ENCODE assay signal across 23 cellular contexts in the genomic region with DNA sequence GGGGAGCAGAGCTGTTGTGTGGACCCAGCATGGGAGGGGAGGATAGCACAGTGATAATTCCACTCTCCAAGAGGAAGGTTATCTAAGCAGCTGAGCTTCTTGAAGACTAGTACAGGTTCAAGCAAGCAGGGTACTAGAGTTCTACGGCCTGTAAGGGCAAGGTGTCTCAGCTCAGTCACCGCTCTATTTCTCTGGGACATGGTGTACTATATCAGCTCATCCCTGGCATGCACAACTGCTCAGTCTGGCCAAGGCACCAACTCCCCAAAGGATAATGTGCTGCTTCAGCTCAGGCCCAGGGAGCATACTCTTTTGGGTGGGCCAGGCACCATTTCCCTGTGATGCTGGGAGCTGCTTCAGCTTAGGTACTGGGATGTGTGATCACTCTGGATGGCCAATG.
DNase-seq lines count a peak whose midpoint lies in the region; ATAC-seq and TF ChIP-seq lines count a peak whose summit lies in the region.
"Had no signal": no experiment of that assay in that cellular context is flagged by ENCODE, and none has a peak within 500 bp of the region (broad histone marks: within the 10 kb centered on the region; RNA-seq: fewer than 3 reads in every experiment).

No MANE protein-coding gene starts in this region.

- no peaks in the 10 kb centered on the region for H3K36me3 Mint-ChIP-seq in stimulated activated effector memory CD8-positive, alpha-beta T cell treated with anti-CD3 and anti-CD28 coated beads, Interleukin-12 subunit alpha, Interleukin-12 subunit beta, amount 100 ng/mL, for 72 hours

- intact Hi-C loops in body of pancreas (cut with DNase I) = no loop called here

- DNase-seq in Karpas-422 (peak; percentile 15), left lobe of liver (ENCODE audit: low spot score) (no peak), NCI-H2171 treated with DMSO at 0.1 percent for 48 hours (lab: John Stamatoyannopoulos, UW) (no peak), body of pancreas (no peak)
- DNase-seq in stimulated activated effector memory CD8-positive, alpha-beta T cell treated with anti-CD3 and anti-CD28 coated beads, Interleukin-12 subunit alpha, Interleukin-12 subunit beta, amount 100 ng/mL, for 72 hours (ENCODE audit: low spot score in 2 of 2) = no peak
- DNase-seq: AML-193; Caco-2; Calu3; CD4-positive, alpha-beta T cell; CD8-positive, alpha-beta T cell; DMS 273 treated with DMSO at 0.1 percent for 48 hours; DMS153; DMS53; DMS79; DND-41; GDM1 had no signal

- H4K20me1 ChIP-seq in Karpas-422 (ENCODE audit: insufficient read depth, low read depth, low read length) = no peaks in the 10 kb centered on the region

- no peak overlapping the region for H2AFZ ChIP-seq in Karpas-422 (ENCODE audit: low read length)

- 92 to 100% methylated on average over 1 to 2 of the region's 2 CpGs for WGBS in body of pancreas, 2 donors

- no peaks in the 10 kb centered on the region for H3K9me3 Mint-ChIP-seq in stimulated activated effector memory CD8-positive, alpha-beta T cell treated with anti-CD3 and anti-CD28 coated beads, Interleukin-12 subunit alpha, Interleukin-12 subunit beta, amount 100 ng/mL, for 72 hours
- H3K9me3 Mint-ChIP-seq: CD8-positive, alpha-beta T cell had no signal

- H3K27me3 ChIP-seq in Karpas-422 (ENCODE audit: low read length) (no peaks in the 10 kb centered on the region), body of pancreas (no peaks in the 10 kb centered on the region)
- H3K27me3 ChIP-seq: BLaER1 treated with 17β-estradiol and CSF1 and Interleukin-3, amounts not matched to agents 10 nM and 100 nM had no signal

- no peak for TF ChIP-seq CTCF in body of pancreas (IDR thresholded peaks at IDR 0.05)

- ATAC-seq in left lobe of liver (peak; percentile 30), GM21619 (IDR thresholded peaks at IDR 0.05; ENCODE audit: unreplicated experiment) (no peak), body of pancreas (no peak)
- no peak for ATAC-seq in stimulated activated effector memory CD8-positive, alpha-beta T cell treated with anti-CD3 and anti-CD28 coated beads, Interleukin-12 subunit alpha, Interleukin-12 subunit beta, amount 100 ng/mL, for 72 hours
- ATAC-seq: A549; CD8-positive, alpha-beta T cell; GM12878 had no signal

- peak overlapping the region; percentile 6 for H3K27ac Mint-ChIP-seq in stimulated activated effector memory CD8-positive, alpha-beta T cell treated with anti-CD3 and anti-CD28 coated beads, Interleukin-12 subunit alpha, Interleukin-12 subunit beta, amount 100 ng/mL, for 72 hours
- H3K27ac Mint-ChIP-seq: B cell; CD4-positive, alpha-beta T cell; CD8-positive, alpha-beta T cell had no signal

- H3K4me3 Mint-ChIP-seq in stimulated activated effector memory CD8-positive, alpha-beta T cell treated with anti-CD3 and anti-CD28 coated beads, Interleukin-12 subunit alpha, Interleukin-12 subunit beta, amount 100 ng/mL, for 72 hours = no peak overlapping the region
- H3K4me3 Mint-ChIP-seq: B cell; CD4-positive, alpha-beta T cell; CD8-positive, alpha-beta T cell had no signal

- H3K4me1 Mint-ChIP-seq in stimulated activated effector memory CD8-positive, alpha-beta T cell treated with anti-CD3 and anti-CD28 coated beads, Interleukin-12 subunit alpha, Interleukin-12 subunit beta, amount 100 ng/mL, for 72 hours = peaks cover 1% of the 10 kb centered on the region
- H3K4me1 Mint-ChIP-seq: B cell had no signal

- H3K27ac ChIP-seq in Karpas-422 (ENCODE audit: low read length) = no peak overlapping the region
- H3K27ac ChIP-seq in body of pancreas = no peak overlapping the region
- H3K27ac ChIP-seq: 22Rv1; A549; BLaER1 treated with 17β-estradiol and CSF1 and Interleukin-3, amounts not matched to agents 10 nM and 100 nM; C4-2B had no signal

- no peak overlapping the region for H3K9ac ChIP-seq in Karpas-422 (ENCODE audit: low read length)
- H3K9ac ChIP-seq: BLaER1 treated with 17β-estradiol and CSF1 and Interleukin-3, amounts not matched to agents 10 nM and 100 nM had no signal

- H3K4me2 ChIP-seq in Karpas-422 (ENCODE audit: low read depth, low read length, poor library complexity, severe bottlenecking) = no peak overlapping the region
- H3K4me2 ChIP-seq: A549; BLaER1 treated with 17β-estradiol and CSF1 and Interleukin-3, amounts not matched to agents 10 nM and 100 nM had no signal

- no peaks in the 10 kb centered on the region for H3K9me2 ChIP-seq in Karpas-422 (replicated peaks; ENCODE audit: insufficient read depth, low read length)

- no peaks in the 10 kb centered on the region for H3K9me3 ChIP-seq in Karpas-422 (ENCODE audit: low read length)
- H3K9me3 ChIP-seq in body of pancreas = no peaks in the 10 kb centered on the region

- H3K4me1 ChIP-seq in Karpas-422 (ENCODE audit: low read length) (no peaks in the 10 kb centered on the region), body of pancreas (peaks cover 13% of the 10 kb centered on the region)
- H3K4me1 ChIP-seq: A549 had no signal

- H3K36me3 ChIP-seq in Karpas-422 (ENCODE audit: insufficient read depth, low read length) (no peaks in the 10 kb centered on the region), body of pancreas (replicated peaks in 1 of 2; ENCODE audit: insufficient read depth in 1 of 2, low read depth in 2 of 2) (no peaks in the 10 kb centered on the region)

- no peak for TF ChIP-seq POLR2A in body of pancreas (IDR thresholded peaks at IDR 0.05)

- no peaks in the 10 kb centered on the region for H3K79me2 ChIP-seq in Karpas-422 (ENCODE audit: low read length)

- H3K4me3 ChIP-seq in Karpas-422 (ENCODE audit: low read length) (no peak overlapping the region), body of pancreas (no peak overlapping the region)
- H3K4me3 ChIP-seq: A549; BLaER1 treated with 17β-estradiol and CSF1 and Interleukin-3, amounts not matched to agents 10 nM and 100 nM; GM12878 had no signal
